25 cellular contexts compared by ENCODE assay signal in genomic region chr16:915546-915945, GRCh38.
"Had no signal": no experiment of that assay in that cellular context is flagged by ENCODE, and none has a peak within 500 bp of the region (broad histone marks: within the 10 kb centered on the region; RNA-seq: fewer than 3 reads in every experiment).

No MANE protein-coding gene starts in this region.

- H3K27ac ChIP-seq: heart left ventricle, left lung, pancreas, prostate gland, right lobe of liver, skin epidermis, stomach, suprapubic skin, tibial nerve, uterus had no signal

- ATAC-seq: heart left ventricle; left colon; left lung; natural killer cell; pancreas; right lobe of liver; stimulated activated naive B cell treated with anti-CD40 and anti-IgM and Interleukin-4, amounts not matched to agents 10 μg/mL and 1 μg/mL and 100 μg/mL, for 72 hours; stimulated activated naive CD8-positive, alpha-beta T cell treated with anti-CD3 and anti-CD28 coated beads, Interleukin-15, Interleukin-2, amounts not matched to agents 100 U/mL and 50 U/mL, for 24 hours had no signal

- H3K27me3 ChIP-seq: heart left ventricle, left lung, pancreas, right lobe of liver, stomach, suprapubic skin, tibial nerve, uterus had no signal

- DNase-seq: hypothalamus; kidney glomerular epithelial cell; left colon; mesendoderm; naive B cell; natural killer cell; nephron progenitor cell; nucleus accumbens; retina; right lobe of liver; stimulated activated CD4-positive, alpha-beta T cell treated with anti-CD3 and anti-CD28 coated beads, Interleukin-12 subunit alpha, Interleukin-12 subunit beta, amount 100 ng/mL, for 4 hours; stimulated activated CD4-positive, alpha-beta T cell treated with anti-CD3 and anti-CD28 coated beads, Interleukin-15, amount 100 ng/mL, for 24 hours; stimulated activated CD4-positive, alpha-beta T cell treated with anti-CD3 and anti-CD28 coated beads, Interleukin-2, amount 100 ng/mL, for 24 hours; stimulated activated CD4-positive, alpha-beta T cell treated with anti-CD3 and anti-CD28 coated beads, Interleukin-4, amount 100 ng/mL, for 1 hour; stimulated activated naive B cell treated with anti-CD40 and anti-IgM and Interleukin-4, amounts not matched to agents 10 μg/mL and 1 μg/mL and 100 μg/mL, for 72 hours; stimulated activated naive CD8-positive, alpha-beta T cell treated with anti-CD3 and anti-CD28 coated beads, Interleukin-15, Interleukin-2, amounts not matched to agents 100 U/mL and 50 U/mL, for 24 hours; stomach; uterus had no signal
